Comparison of ENCODE assay signal across 1 cellular context in genomic region chr3:196218155-196218712, GRCh38.
TF ChIP-seq lines count a peak whose summit lies in the region.

No MANE protein-coding gene starts in this region.

TF ChIP-seq in K562, 482 proteins besides CTCF, POLR2A, EP300 and RAD21:
- TF ChIP-seq JUN (IDR thresholded peaks at IDR 0.05; ENCODE audit: borderline replicate concordance, low read depth, low read length) (no peak), JUN (CRISPR knock-in tag; IDR thresholded peaks at IDR 0.05; ENCODE audit: borderline replicate concordance) (no peak), RBM25 (IDR thresholded peaks at IDR 0.05; ENCODE audit: low read depth, low read length, severe bottlenecking) (no peak), ZNF347 (CRISPR knock-in tag; IDR thresholded peaks at IDR 0.05; ENCODE audit: low read depth) (no peak), ZNF124 (CRISPR knock-in tag; IDR thresholded peaks at IDR 0.05) (no peak), SMARCB1 (IDR thresholded peaks at IDR 0.05; ENCODE audit: insufficient read length, low read depth) (no peak), MCM7 (IDR thresholded peaks at IDR 0.05) (no peak), ZNF165 (CRISPR knock-in tag; IDR thresholded peaks at IDR 0.05; ENCODE audit: borderline replicate concordance) (no peak), ZNF324 (CRISPR knock-in tag; IDR thresholded peaks at IDR 0.05) (no peak), CHAMP1 (IDR thresholded peaks at IDR 0.05) (no peak), C11orf30 (IDR thresholded peaks at IDR 0.05; ENCODE audit: low read depth) (no peak), SNAPC5 (CRISPR knock-in tag; IDR thresholded peaks at IDR 0.05) (no peak), MBD2 (IDR thresholded peaks at IDR 0.05; ENCODE audit: borderline replicate concordance, low read depth) (no peak), TFAM (CRISPR knock-in tag; conservative IDR thresholded peaks at IDR 0.05) (no peak), ZNF445 (CRISPR knock-in tag; IDR thresholded peaks at IDR 0.05; ENCODE audit: low read depth) (no peak), ATF6 (CRISPR knock-in tag; IDR thresholded peaks at IDR 0.05) (no peak), ASH1L (IDR thresholded peaks at IDR 0.05; ENCODE audit: borderline replicate concordance, low read depth, partially characterized antibody) (no peak), HOMEZ (CRISPR knock-in tag; IDR thresholded peaks at IDR 0.05) (no peak), EP400 (IDR thresholded peaks at IDR 0.05) (no peak), SREBF1 (IDR thresholded peaks at IDR 0.05; ENCODE audit: borderline replicate concordance, low read depth, low read length) (no peak), BCOR (IDR thresholded peaks at IDR 0.05) (no peak)
